In genomic region chr4:113531572-113531971, GRCh38 we compare ENCODE assay signal across 1 cellular context.
TF ChIP-seq lines count a peak whose summit lies in the region.

No MANE protein-coding gene starts in this region.

TF ChIP-seq in GM23338, 12 proteins besides CTCF, POLR2A, EP300 and RAD21 (continued from another document):
- TF ChIP-seq ZNF462 (CRISPR knock-in tag; IDR thresholded peaks at IDR 0.05): no peak
- TF ChIP-seq ETS1 (IDR thresholded peaks at IDR 0.05): no peak
- TF ChIP-seq STAT1 (IDR thresholded peaks at IDR 0.05; ENCODE audit: unreplicated experiment): no peak
- TF ChIP-seq REST (IDR thresholded peaks at IDR 0.05; ENCODE audit: unreplicated experiment): no peak
- TF ChIP-seq CREB1 (CRISPR knock-in tag; IDR thresholded peaks at IDR 0.05; ENCODE audit: low read depth): no peak
- no peak for TF ChIP-seq POLR2AphosphoS5 (IDR thresholded peaks at IDR 0.05; ENCODE audit: low read depth)
- TF ChIP-seq JUNB (IDR thresholded peaks at IDR 0.05; ENCODE audit: unreplicated experiment): no peak
- TF ChIP-seq ZNF114 (CRISPR knock-in tag; IDR thresholded peaks at IDR 0.05): no peak
- TF ChIP-seq ZNF331 (CRISPR knock-in tag; IDR thresholded peaks at IDR 0.05; ENCODE audit: low read depth): no peak
- no peak for TF ChIP-seq EZH2phosphoT487 (IDR thresholded peaks at IDR 0.05; ENCODE audit: unreplicated experiment)
